Comparison of ENCODE assay signal across 34 cellular contexts in genomic region chr1:228683428-228683827, GRCh38.
"Had no signal": no experiment of that assay in that cellular context is flagged by ENCODE, and none has a peak within 500 bp of the region (broad histone marks: within the 10 kb centered on the region; RNA-seq: fewer than 3 reads in every experiment).

No MANE protein-coding gene starts in this region.

- H3K9me3 ChIP-seq: MG63 had no signal

- H3K27me3 ChIP-seq: MG63 had no signal

- H3K36me3 ChIP-seq: MG63 had no signal

- DNase-seq: Karpas-422, Kasumi-1, MG63, MM.1S, MV-4-11, NCI-H1048, NCI-H1092, NCI-H1092 treated with DMSO at 0.1 percent for 48 hours, NCI-H1105, NCI-H1105 treated with DMSO at 0.1 percent for 48 hours, NCI-H1417, NCI-H1417 treated with DMSO at 0.1 percent for 48 hours, NCI-H1436, NCI-H1436 treated with DMSO at 0.1 percent for 48 hours, NCI-H146, NCI-H1694, NCI-H1694 treated with DMSO at 0.1 percent for 48 hours, NCI-H187, NCI-H187 treated with DMSO at 0.1 percent for 48 hours, NCI-H1930, NCI-H2029, NCI-H2029 treated with DMSO at 0.1 percent for 48 hours, NCI-H2081, NCI-H2081 treated with DMSO at 0.1 percent for 48 hours, NCI-H2107, NCI-H2171, NCI-H2171 treated with DMSO at 0.1 percent for 48 hours, NCI-H2227 treated with DMSO at 0.1 percent for 48 hours, NCI-H226, NCI-H345, NCI-H446, NCI-H446 treated with DMSO at 0.1 percent for 48 hours, NCI-H510A, NCI-H510A treated with DMSO at 0.1 percent for 48 hours had no signal

- H3K4me3 ChIP-seq: MG63 had no signal
